8 cellular contexts compared by ENCODE assay signal in genomic region chr1:6701437-6702153, GRCh38. TPM values are rescaled to one million over a fixed set of nuclear protein-coding genes. Genes with fewer than 3 reads are reported as not detected.
DNase-seq lines count a peak whose midpoint lies in the region; ATAC-seq and TF ChIP-seq lines count a peak whose summit lies in the region.

A gene with protein sequence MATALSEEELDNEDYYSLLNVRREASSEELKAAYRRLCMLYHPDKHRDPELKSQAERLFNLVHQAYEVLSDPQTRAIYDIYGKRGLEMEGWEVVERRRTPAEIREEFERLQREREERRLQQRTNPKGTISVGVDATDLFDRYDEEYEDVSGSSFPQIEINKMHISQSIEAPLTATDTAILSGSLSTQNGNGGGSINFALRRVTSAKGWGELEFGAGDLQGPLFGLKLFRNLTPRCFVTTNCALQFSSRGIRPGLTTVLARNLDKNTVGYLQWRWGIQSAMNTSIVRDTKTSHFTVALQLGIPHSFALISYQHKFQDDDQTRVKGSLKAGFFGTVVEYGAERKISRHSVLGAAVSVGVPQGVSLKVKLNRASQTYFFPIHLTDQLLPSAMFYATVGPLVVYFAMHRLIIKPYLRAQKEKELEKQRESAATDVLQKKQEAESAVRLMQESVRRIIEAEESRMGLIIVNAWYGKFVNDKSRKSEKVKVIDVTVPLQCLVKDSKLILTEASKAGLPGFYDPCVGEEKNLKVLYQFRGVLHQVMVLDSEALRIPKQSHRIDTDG (minus strand): TSS chr1:6701816. CDS start chr1:6701800, 16 bp downstream.

- peak within 1 kb of the TSS; percentile 97 for H3K27ac Mint-ChIP-seq in chondrocyte (ENCODE audit: unreplicated experiment)

- peak; percentile 89 for TF ChIP-seq CTCF in chondrocyte (IDR thresholded peaks at IDR 0.05)

- peak; percentile 89 for ATAC-seq in GM19035 (IDR thresholded peaks at IDR 0.05; ENCODE audit: unreplicated experiment)
- peak; percentile 91 for ATAC-seq in HG03342 (IDR thresholded peaks at IDR 0.05; ENCODE audit: unreplicated experiment)

- H3K27me3 Mint-ChIP-seq in chondrocyte (ENCODE audit: low read depth), result no peaks in the 10 kb centered on the region

- H3K4me1 Mint-ChIP-seq in chondrocyte (ENCODE audit: low read depth), result peaks cover 43% of the 10 kb centered on the region

- H3K9me3 Mint-ChIP-seq in chondrocyte (ENCODE audit: low read depth), result no peaks in the 10 kb centered on the region

- peak within 1 kb of the TSS; percentile 86 for H3K4me3 Mint-ChIP-seq in chondrocyte (ENCODE audit: unreplicated experiment)

- no peaks in the 10 kb centered on the region for H3K36me3 Mint-ChIP-seq in chondrocyte (ENCODE audit: low read depth)

- DNase-seq in Ammon's horn (ENCODE audit: low spot score), result peak; percentile 94
- DNase-seq in NCI-H446 treated with DMSO at 0.1 percent for 48 hours (lab: John Stamatoyannopoulos, UW), result peak; percentile 87
- peak; percentile 77 to 82 for DNase-seq in activated CD4-positive, alpha-beta T cell treated with anti-CD3 and anti-CD28 coated beads for 24 hours (ENCODE audit: low read depth in 2 of 2)
- DNase-seq in chondrocyte (ENCODE audit: low spot score), result peak; percentile 95
- peak; percentile 80 for DNase-seq in kidney glomerular epithelial cell (lab: John Stamatoyannopoulos, UW)
- peak; percentile 74 to 82 for DNase-seq in stimulated activated CD4-positive, alpha-beta T cell treated with anti-CD3 and anti-CD28 coated beads, Interleukin-1b, Interleukin-23, amount 100 ng/mL, for 1 hour (ENCODE audit: low read depth in 2 of 2)

RNA-seq across cellular contexts. Expression of the gene that starts here (rescaled TPM):
- total RNA-seq in chondrocyte, result 46.3 to 49.7 TPM (median 47.2 TPM) in 3 replicates

Comparison
In these comparisons a context has a peak if more than half of its experiments do, and no peak if none do; other contexts are left out.
1. Peak in every context shown above with its lines: DNase-seq and ATAC-seq.